In genomic region chr11:655036-655726, GRCh38 we compare ENCODE assay signal across 1 cellular context.
TF ChIP-seq lines count a peak whose summit lies in the region.

No MANE protein-coding gene starts in this region.

TF ChIP-seq in HepG2, 621 proteins besides CTCF, POLR2A, EP300 and RAD21 (continued from another document and continues in another):
- TF ChIP-seq RARA (CRISPR knock-in tag; IDR thresholded peaks at IDR 0.05) (peak; percentile 49; the same call in 1 of the 2 replicates), ZSCAN5A (CRISPR knock-in tag; IDR thresholded peaks at IDR 0.05; ENCODE audit: borderline replicate concordance) (no peak), REPIN1 (CRISPR knock-in tag; IDR thresholded peaks at IDR 0.05; ENCODE audit: borderline replicate concordance, low read depth) (no peak), MTA1 (CRISPR knock-in tag; IDR thresholded peaks at IDR 0.05; ENCODE audit: borderline replicate concordance) (peak; percentile 84; the same call in 1 of the 2 replicates), SRSF4 (IDR thresholded peaks at IDR 0.05; ENCODE audit: low read depth, low read length, poor library complexity, severe bottlenecking) (no peak), MTF1 (CRISPR knock-in tag; IDR thresholded peaks at IDR 0.05) (no peak), KDM5A (IDR thresholded peaks at IDR 0.05; ENCODE audit: borderline replicate concordance, low read length) (no peak), POLR2G (IDR thresholded peaks at IDR 0.05; ENCODE audit: low read depth, low read length) (no peak; the same call in 1 of the 2 replicates), ZNF709 (CRISPR knock-in tag; IDR thresholded peaks at IDR 0.05) (no peak), MTF2 (CRISPR knock-in tag; IDR thresholded peaks at IDR 0.05; ENCODE audit: borderline replicate concordance) (no peak), ZBTB20 (CRISPR knock-in tag; IDR thresholded peaks at IDR 0.05; ENCODE audit: borderline replicate concordance, low read depth) (no peak), KLF16 (CRISPR knock-in tag; IDR thresholded peaks at IDR 0.05) (no peak), HOMEZ (CRISPR knock-in tag; IDR thresholded peaks at IDR 0.05; ENCODE audit: low read depth) (no peak), WIZ (CRISPR knock-in tag; IDR thresholded peaks at IDR 0.05) (no peak), ZFP82 (CRISPR knock-in tag; IDR thresholded peaks at IDR 0.05; ENCODE audit: borderline replicate concordance) (no peak), HCFC1 (IDR thresholded peaks at IDR 0.05; ENCODE audit: low read depth, low read length) (no peak), HDAC2 (CRISPR knock-in tag; IDR thresholded peaks at IDR 0.05) (peak; percentile 58; the same call in 1 of the 2 replicates), BCL6 (CRISPR knock-in tag; IDR thresholded peaks at IDR 0.05) (0 out of 2 replicates have a peak, but pooled peaks have one; percentile 14), ZNF792 (CRISPR knock-in tag; IDR thresholded peaks at IDR 0.05) (no peak), HOXD1 (CRISPR knock-in tag; IDR thresholded peaks at IDR 0.05) (0 out of 2 replicates have a peak, but pooled peaks have one; percentile 35), ZNF609 (CRISPR knock-in tag; IDR thresholded peaks at IDR 0.05; ENCODE audit: borderline replicate concordance) (0 out of 2 replicates have a peak, but pooled peaks have one; percentile 37), NFAT5 (CRISPR knock-in tag; IDR thresholded peaks at IDR 0.05) (no peak), REXO4 (CRISPR knock-in tag; IDR thresholded peaks at IDR 0.05; ENCODE audit: borderline replicate concordance) (no peak), TBP (CRISPR knock-in tag; IDR thresholded peaks at IDR 0.05) (no peak), MBD4 (IDR thresholded peaks at IDR 0.05; ENCODE audit: borderline replicate concordance, low read length) (no peak), ZNF510 (CRISPR knock-in tag; IDR thresholded peaks at IDR 0.05; ENCODE audit: low read depth) (no peak), ZNF563 (CRISPR knock-in tag; IDR thresholded peaks at IDR 0.05) (0 out of 2 replicates have a peak, but pooled peaks have one; percentile 26), ZNF430 (CRISPR knock-in tag; IDR thresholded peaks at IDR 0.05) (no peak), ZNF235 (CRISPR knock-in tag; IDR thresholded peaks at IDR 0.05; ENCODE audit: borderline replicate concordance) (no peak), PLRG1 (conservative IDR thresholded peaks at IDR 0.05) (no peak), ZBTB44 (CRISPR knock-in tag; IDR thresholded peaks at IDR 0.05) (no peak), PITX1 (CRISPR knock-in tag; IDR thresholded peaks at IDR 0.05) (no peak), HNRNPLL (IDR thresholded peaks at IDR 0.05; ENCODE audit: low read depth, low read length, poor library complexity, severe bottlenecking) (peak; percentile 68), AHR (CRISPR knock-in tag; IDR thresholded peaks at IDR 0.05) (no peak), SAP130 (CRISPR knock-in tag; IDR thresholded peaks at IDR 0.05; ENCODE audit: low read depth) (peak; percentile 92), E2F5 (CRISPR knock-in tag; conservative IDR thresholded peaks at IDR 0.05) (no peak)
- TF ChIP-seq, protein P1, sequence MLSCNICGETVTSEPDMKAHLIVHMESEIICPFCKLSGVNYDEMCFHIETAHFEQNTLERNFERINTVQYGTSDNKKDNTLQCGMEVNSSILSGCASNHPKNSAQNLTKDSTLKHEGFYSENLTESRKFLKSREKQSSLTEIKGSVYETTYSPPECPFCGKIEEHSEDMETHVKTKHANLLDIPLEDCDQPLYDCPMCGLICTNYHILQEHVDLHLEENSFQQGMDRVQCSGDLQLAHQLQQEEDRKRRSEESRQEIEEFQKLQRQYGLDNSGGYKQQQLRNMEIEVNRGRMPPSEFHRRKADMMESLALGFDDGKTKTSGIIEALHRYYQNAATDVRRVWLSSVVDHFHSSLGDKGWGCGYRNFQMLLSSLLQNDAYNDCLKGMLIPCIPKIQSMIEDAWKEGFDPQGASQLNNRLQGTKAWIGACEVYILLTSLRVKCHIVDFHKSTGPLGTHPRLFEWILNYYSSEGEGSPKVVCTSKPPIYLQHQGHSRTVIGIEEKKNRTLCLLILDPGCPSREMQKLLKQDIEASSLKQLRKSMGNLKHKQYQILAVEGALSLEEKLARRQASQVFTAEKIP (CRISPR knock-in tag; IDR thresholded peaks at IDR 0.05; ENCODE audit: borderline replicate concordance) = no peak
- TF ChIP-seq, protein P2, sequence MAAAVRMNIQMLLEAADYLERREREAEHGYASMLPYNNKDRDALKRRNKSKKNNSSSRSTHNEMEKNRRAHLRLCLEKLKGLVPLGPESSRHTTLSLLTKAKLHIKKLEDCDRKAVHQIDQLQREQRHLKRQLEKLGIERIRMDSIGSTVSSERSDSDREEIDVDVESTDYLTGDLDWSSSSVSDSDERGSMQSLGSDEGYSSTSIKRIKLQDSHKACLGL (CRISPR knock-in tag; IDR thresholded peaks at IDR 0.05) = no peak
- TF ChIP-seq, protein P3, sequence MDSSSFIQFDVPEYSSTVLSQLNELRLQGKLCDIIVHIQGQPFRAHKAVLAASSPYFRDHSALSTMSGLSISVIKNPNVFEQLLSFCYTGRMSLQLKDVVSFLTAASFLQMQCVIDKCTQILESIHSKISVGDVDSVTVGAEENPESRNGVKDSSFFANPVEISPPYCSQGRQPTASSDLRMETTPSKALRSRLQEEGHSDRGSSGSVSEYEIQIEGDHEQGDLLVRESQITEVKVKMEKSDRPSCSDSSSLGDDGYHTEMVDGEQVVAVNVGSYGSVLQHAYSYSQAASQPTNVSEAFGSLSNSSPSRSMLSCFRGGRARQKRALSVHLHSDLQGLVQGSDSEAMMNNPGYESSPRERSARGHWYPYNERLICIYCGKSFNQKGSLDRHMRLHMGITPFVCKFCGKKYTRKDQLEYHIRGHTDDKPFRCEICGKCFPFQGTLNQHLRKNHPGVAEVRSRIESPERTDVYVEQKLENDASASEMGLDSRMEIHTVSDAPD (CRISPR knock-in tag; IDR thresholded peaks at IDR 0.05) = no peak
- TF ChIP-seq, protein P4, sequence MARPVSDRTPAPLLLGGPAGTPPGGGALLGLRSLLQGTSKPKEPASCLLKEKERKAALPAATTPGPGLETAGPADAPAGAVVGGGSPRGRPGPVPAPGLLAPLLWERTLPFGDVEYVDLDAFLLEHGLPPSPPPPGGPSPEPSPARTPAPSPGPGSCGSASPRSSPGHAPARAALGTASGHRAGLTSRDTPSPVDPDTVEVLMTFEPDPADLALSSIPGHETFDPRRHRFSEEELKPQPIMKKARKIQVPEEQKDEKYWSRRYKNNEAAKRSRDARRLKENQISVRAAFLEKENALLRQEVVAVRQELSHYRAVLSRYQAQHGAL (CRISPR knock-in tag; IDR thresholded peaks at IDR 0.05; ENCODE audit: not compliant biosample characterization) = no peak
- TF ChIP-seq, protein P5, sequence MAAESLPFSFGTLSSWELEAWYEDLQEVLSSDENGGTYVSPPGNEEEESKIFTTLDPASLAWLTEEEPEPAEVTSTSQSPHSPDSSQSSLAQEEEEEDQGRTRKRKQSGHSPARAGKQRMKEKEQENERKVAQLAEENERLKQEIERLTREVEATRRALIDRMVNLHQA (CRISPR knock-in tag; IDR thresholded peaks at IDR 0.05) = no peak
